In genomic region chr20:38429301-38429700, GRCh38 we compare ENCODE assay signal across 18 cellular contexts. TPM values are rescaled to one million over a fixed set of nuclear protein-coding genes. Genes with fewer than 3 reads are reported as not detected.
DNase-seq lines count a peak whose midpoint lies in the region; ATAC-seq and TF ChIP-seq lines count a peak whose summit lies in the region.
"Had no signal": no experiment of that assay in that cellular context is flagged by ENCODE, and none has a peak within 500 bp of the region (broad histone marks: within the 10 kb centered on the region; RNA-seq: fewer than 3 reads in every experiment).

No MANE protein-coding gene starts in this region.

- no peaks in the 10 kb centered on the region for H3K9me3 ChIP-seq in T-helper 17 cell (ENCODE audit: control insufficient read depth, low read length, poor library complexity, severe bottlenecking)

- no peak for ATAC-seq in natural killer cell treated with Interleukin-12 subunit alpha and Interleukin-12 subunit beta and Interleukin-15 and Interleukin-18, amount 100 ng/mL, for 72 hours
- no peak for ATAC-seq in natural killer cell
- ATAC-seq in T-helper 17 cell = no peak
- no peak for ATAC-seq in HG02610 (IDR thresholded peaks at IDR 0.05; ENCODE audit: unreplicated experiment)
- no peak for ATAC-seq in GM18517 (IDR thresholded peaks at IDR 0.05; ENCODE audit: unreplicated experiment)
- ATAC-seq in HG03159 (IDR thresholded peaks at IDR 0.05; ENCODE audit: unreplicated experiment) = no peak
- ATAC-seq: naive thymus-derived CD4-positive, alpha-beta T cell; sciatic nerve had no signal

- TF ChIP-seq CTCF in natural killer cell (IDR thresholded peaks at IDR 0.05) (no peak), endothelial cell (IDR thresholded peaks at IDR 0.05; ENCODE audit: unreplicated experiment) (no peak)

- intact Hi-C loops in natural killer cell (cut with micrococcal nuclease) = no loop called here

- DNase-seq in natural killer cell treated with Interleukin-12 subunit alpha and Interleukin-12 subunit beta and Interleukin-15 and Interleukin-18, amount 100 ng/mL, for 72 hours (ENCODE audit: low spot score) = no peak
- DNase-seq in natural killer cell = no peak
- DNase-seq in T-helper 17 cell = no peak
- DNase-seq in endothelial cell (ENCODE audit: low spot score) = no peak
- DNase-seq: activated CD4-positive, alpha-beta T cell treated with anti-CD3 and anti-CD28 coated beads, Interleukin-2, amount 10 ng/mL, durations not matched to agents 7 days and 5 days; activated naive CD8-positive, alpha-beta T cell treated with anti-CD3 and anti-CD28 coated beads, Interleukin-2, amount 10 ng/mL, durations not matched to agents 7 days and 5 days; CD8-positive, alpha-beta memory T cell; effector CD4-positive, alpha-beta T cell; GF-D8; naive thymus-derived CD4-positive, alpha-beta T cell; NCI-H2171; NCI-H524 treated with DMSO at 0.1 percent for 48 hours; Right ventricle myocardium superior; SW 1271 had no signal

- no peak overlapping the region for H3K4me3 Mint-ChIP-seq in natural killer cell treated with Interleukin-12 subunit alpha and Interleukin-12 subunit beta and Interleukin-15 and Interleukin-18, amount 100 ng/mL, for 72 hours
- H3K4me3 Mint-ChIP-seq in natural killer cell = no peak overlapping the region
- H3K4me3 Mint-ChIP-seq in T-helper 17 cell = no peak overlapping the region
- peak overlapping the region; percentile 62 for H3K4me3 Mint-ChIP-seq in endothelial cell (ENCODE audit: unreplicated experiment)
- H3K4me3 Mint-ChIP-seq: activated CD4-positive, alpha-beta T cell treated with anti-CD3 and anti-CD28 coated beads, Interleukin-2, amount 10 ng/mL, durations not matched to agents 7 days and 5 days; activated naive CD8-positive, alpha-beta T cell treated with anti-CD3 and anti-CD28 coated beads, Interleukin-2, amount 10 ng/mL, durations not matched to agents 7 days and 5 days had no signal

- H3K36me3 Mint-ChIP-seq in natural killer cell treated with Interleukin-12 subunit alpha and Interleukin-12 subunit beta and Interleukin-15 and Interleukin-18, amount 100 ng/mL, for 72 hours = peaks cover 34% of the 10 kb centered on the region
- H3K36me3 Mint-ChIP-seq in natural killer cell (peaks cover 8% of the 10 kb centered on the region), T-helper 17 cell (ENCODE audit: low read depth) (peaks cover 2% of the 10 kb centered on the region), endothelial cell (ENCODE audit: low read depth, unreplicated experiment) (peaks cover 56% of the 10 kb centered on the region)

- H3K27me3 Mint-ChIP-seq in natural killer cell treated with Interleukin-12 subunit alpha and Interleukin-12 subunit beta and Interleukin-15 and Interleukin-18, amount 100 ng/mL, for 72 hours = no peaks in the 10 kb centered on the region
- no peaks in the 10 kb centered on the region for H3K27me3 Mint-ChIP-seq in natural killer cell (ENCODE audit: low read depth in 2 of 2)
- H3K27me3 Mint-ChIP-seq in T-helper 17 cell = no peaks in the 10 kb centered on the region
- peaks cover 4% of the 10 kb centered on the region for H3K27me3 Mint-ChIP-seq in endothelial cell (ENCODE audit: unreplicated experiment)
- H3K27me3 Mint-ChIP-seq: activated CD4-positive, alpha-beta T cell treated with anti-CD3 and anti-CD28 coated beads, Interleukin-2, amount 10 ng/mL, durations not matched to agents 7 days and 5 days; activated naive CD8-positive, alpha-beta T cell treated with anti-CD3 and anti-CD28 coated beads, Interleukin-2, amount 10 ng/mL, durations not matched to agents 7 days and 5 days; CD8-positive, alpha-beta memory T cell; naive thymus-derived CD4-positive, alpha-beta T cell had no signal

- H3K9me3 Mint-ChIP-seq in natural killer cell treated with Interleukin-12 subunit alpha and Interleukin-12 subunit beta and Interleukin-15 and Interleukin-18, amount 100 ng/mL, for 72 hours = no peaks in the 10 kb centered on the region
- H3K9me3 Mint-ChIP-seq in natural killer cell (no peaks in the 10 kb centered on the region), endothelial cell (ENCODE audit: unreplicated experiment) (no peaks in the 10 kb centered on the region)
- H3K9me3 Mint-ChIP-seq: activated CD4-positive, alpha-beta T cell treated with anti-CD3 and anti-CD28 coated beads, Interleukin-2, amount 10 ng/mL, durations not matched to agents 7 days and 5 days; activated naive CD8-positive, alpha-beta T cell treated with anti-CD3 and anti-CD28 coated beads, Interleukin-2, amount 10 ng/mL, durations not matched to agents 7 days and 5 days; CD8-positive, alpha-beta memory T cell had no signal

- peak overlapping the region; percentile 54 to 73 for H3K27ac Mint-ChIP-seq in natural killer cell treated with Interleukin-12 subunit alpha and Interleukin-12 subunit beta and Interleukin-15 and Interleukin-18, amount 100 ng/mL, for 72 hours
- H3K27ac Mint-ChIP-seq in natural killer cell (no peak overlapping the region), T-helper 17 cell (peak overlapping the region; percentile 65), endothelial cell (ENCODE audit: unreplicated experiment) (no peak overlapping the region)
- H3K27ac Mint-ChIP-seq: activated CD4-positive, alpha-beta T cell treated with anti-CD3 and anti-CD28 coated beads, Interleukin-2, amount 10 ng/mL, durations not matched to agents 7 days and 5 days; activated naive CD8-positive, alpha-beta T cell treated with anti-CD3 and anti-CD28 coated beads, Interleukin-2, amount 10 ng/mL, durations not matched to agents 7 days and 5 days had no signal

- peaks cover 53 to 59% of the 10 kb centered on the region in 2 donors for H3K4me1 Mint-ChIP-seq in natural killer cell treated with Interleukin-12 subunit alpha and Interleukin-12 subunit beta and Interleukin-15 and Interleukin-18, amount 100 ng/mL, for 72 hours (ENCODE audit: low read depth in 2 of 2)
- H3K4me1 Mint-ChIP-seq in natural killer cell = peaks cover 37 to 57% of the 10 kb centered on the region in 2 donors
- H3K4me1 Mint-ChIP-seq in T-helper 17 cell = peaks cover 38% of the 10 kb centered on the region
- H3K4me1 Mint-ChIP-seq in endothelial cell (ENCODE audit: unreplicated experiment) = peaks cover 15% of the 10 kb centered on the region

RNA-seq across cellular contexts. Expression of gene SNHG17, which starts 5.8 kb away (rescaled TPM):
- 100 to 1,000 TPM in 1 of 2 donors, 10 to 100 TPM in 1; 71.4 to 182 TPM for total RNA-seq in natural killer cell treated with Interleukin-12 subunit alpha and Interleukin-12 subunit beta and Interleukin-15 and Interleukin-18, amount 100 ng/mL, for 72 hours
- 10 to 100 TPM; 53.5 to 64.0 (median 53.8) TPM for total RNA-seq in natural killer cell
- 10 to 100 TPM; 69.2 to 99.4 TPM for total RNA-seq in T-helper 17 cell
- total RNA-seq in endothelial cell (ENCODE audit: unreplicated experiment) = 18.0 TPM

RNA-seq across cellular contexts. Expression of gene RALGAPB, which starts 43.3 kb away (rescaled TPM):
- 10 to 100 TPM; 37.7 to 41.4 TPM for total RNA-seq in natural killer cell treated with Interleukin-12 subunit alpha and Interleukin-12 subunit beta and Interleukin-15 and Interleukin-18, amount 100 ng/mL, for 72 hours
- total RNA-seq in natural killer cell (10 to 100 TPM; 45.1 to 73.1 (median 57.4) TPM), T-helper 17 cell (10 to 100 TPM; 42.1 to 45.2 TPM), endothelial cell (ENCODE audit: unreplicated experiment) (46.0 TPM)

Comparison
In these comparisons a context has a peak if more than half of its experiments do, and no peak if none do; other contexts are left out.
1. H3K27ac Mint-ChIP-seq: peak in natural killer cell treated with Interleukin-12 subunit alpha and Interleukin-12 subunit beta and Interleukin-15 and Interleukin-18, amount 100 ng/mL, for 72 hours (2 of 2) and T-helper 17 cell (single experiment); none in natural killer cell (0 of 2) and endothelial cell (single experiment).